19 cellular contexts compared by ENCODE assay signal in the genomic region with DNA sequence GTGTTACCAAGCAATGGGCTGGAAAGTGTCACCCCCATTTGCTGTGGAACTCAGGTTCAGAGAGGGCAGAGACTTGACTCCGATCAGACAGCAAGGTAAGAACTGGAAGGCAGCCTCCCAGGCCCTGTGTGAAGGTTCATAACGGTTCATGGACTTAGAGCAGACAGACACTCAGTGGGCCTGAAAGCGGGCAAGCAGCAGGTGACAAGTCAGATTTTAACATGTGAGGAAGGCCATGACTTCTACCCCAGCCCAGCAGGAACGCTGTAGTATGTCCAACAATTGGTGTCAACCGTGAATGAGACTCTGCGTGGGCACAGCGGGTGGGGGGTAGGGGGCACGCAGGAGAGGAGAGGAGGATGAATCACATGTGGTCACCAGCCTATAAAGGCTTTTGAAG.
"Had no signal": no experiment of that assay in that cellular context is flagged by ENCODE, and none has a peak within 500 bp of the region (broad histone marks: within the 10 kb centered on the region; RNA-seq: fewer than 3 reads in every experiment).

No MANE protein-coding gene starts in this region.

- H3K9me3 ChIP-seq: right lobe of liver, stomach, testis, upper lobe of right lung had no signal

- FAIRE-seq: keratinocyte, TTC549 had no signal

- DNase-seq: activated CD4-positive, alpha-beta T cell treated with anti-CD3 and anti-CD28 coated beads, Interleukin-2, amount 50 U/mL, for 1 hour; activated naive CD4-positive, alpha-beta T cell; activated naive CD8-positive, alpha-beta T cell treated with anti-CD3 and anti-CD28 coated beads for 36 hours; amygdala; effector memory CD8-positive, alpha-beta T cell; foreskin keratinocyte; hippocampal formation; stimulated activated CD4-positive, alpha-beta T cell treated with anti-CD3 and anti-CD28 coated beads, Interleukin-4, amount 100 ng/mL, for 1 hour; stomach; testis; upper lobe of right lung had no signal

- H3K36me3 Mint-ChIP-seq: activated naive CD8-positive, alpha-beta T cell treated with anti-CD3 and anti-CD28 coated beads for 36 hours had no signal

- H3K27ac ChIP-seq: epithelial cell of prostate, foreskin keratinocyte, right lobe of liver, SK-N-MC, stomach, testis, upper lobe of right lung had no signal

- H3K4me1 ChIP-seq: foreskin keratinocyte, right lobe of liver, testis had no signal

- H3K4me3 ChIP-seq: right lobe of liver, SK-N-MC, smooth muscle cell, stomach, testis, upper lobe of right lung had no signal

- H3K27ac Mint-ChIP-seq: activated naive CD8-positive, alpha-beta T cell treated with anti-CD3 and anti-CD28 coated beads for 36 hours; effector memory CD8-positive, alpha-beta T cell had no signal

- H3K4me2 ChIP-seq: smooth muscle cell had no signal

- H3K9me3 Mint-ChIP-seq: activated naive CD8-positive, alpha-beta T cell treated with anti-CD3 and anti-CD28 coated beads for 36 hours; effector memory CD8-positive, alpha-beta T cell; T-helper 2 cell treated with Interferon-gamma antibody and Interleukin-4, amounts not matched to agents 5 μg/mL and 100 μg/mL, for 36 hours had no signal

- H3K4me1 Mint-ChIP-seq: activated naive CD8-positive, alpha-beta T cell treated with anti-CD3 and anti-CD28 coated beads for 36 hours had no signal

- H3K4me3 Mint-ChIP-seq: activated naive CD8-positive, alpha-beta T cell treated with anti-CD3 and anti-CD28 coated beads for 36 hours; effector memory CD8-positive, alpha-beta T cell; T-helper 2 cell treated with Interferon-gamma antibody and Interleukin-4, amounts not matched to agents 5 μg/mL and 100 μg/mL, for 36 hours had no signal

- ATAC-seq: effector memory CD8-positive, alpha-beta T cell; foreskin keratinocyte; left lobe of liver; right lobe of liver; upper lobe of right lung had no signal

- H3K36me3 ChIP-seq: right lobe of liver, upper lobe of right lung had no signal

- H3K27me3 ChIP-seq: foreskin keratinocyte, right lobe of liver, stomach, testis, upper lobe of right lung had no signal

- H3K27me3 Mint-ChIP-seq: activated naive CD8-positive, alpha-beta T cell treated with anti-CD3 and anti-CD28 coated beads for 36 hours; effector memory CD8-positive, alpha-beta T cell had no signal
